21 cellular contexts compared by ENCODE assay signal in genomic region chr10:88911121-88911520, GRCh38. TPM values are rescaled to one million over a fixed set of nuclear protein-coding genes. Genes with fewer than 3 reads are reported as not detected.
"Had no signal": no experiment of that assay in that cellular context is flagged by ENCODE, and none has a peak within 500 bp of the region (broad histone marks: within the 10 kb centered on the region; RNA-seq: fewer than 3 reads in every experiment).

No MANE protein-coding gene starts in this region.

- ATAC-seq: activated CD8-positive, alpha-beta T cell treated with anti-CD3 and anti-CD28 coated beads, Interleukin-2, amount 10 ng/mL, durations not matched to agents 7 days and 5 days; activated naive CD4-positive, alpha-beta T cell treated with anti-CD3 and anti-CD28 coated beads, Interleukin-2, amount 50 U/mL, for 72 hours had no signal

- H3K27me3 Mint-ChIP-seq: activated B cell treated with CpG ODN at 0.5 μM for 24 hours had no signal

- H3K4me1 Mint-ChIP-seq: activated B cell treated with CpG ODN at 0.5 μM for 24 hours had no signal

- H3K9me3 Mint-ChIP-seq: activated B cell treated with CpG ODN at 0.5 μM for 24 hours; activated naive CD4-positive, alpha-beta T cell treated with anti-CD3 and anti-CD28 coated beads, Interleukin-2, amount 50 U/mL, for 72 hours had no signal

- DNase-seq: activated B cell treated with CpG ODN at 0.5 μM for 24 hours; activated CD4-positive, alpha-beta T cell treated with anti-CD3 and anti-CD28 coated beads for 4 hours; activated CD8-positive, alpha-beta memory T cell treated with anti-CD3 and anti-CD28 coated beads, Interleukin-2, amount 50 U/mL, for 48 hours; activated CD8-positive, alpha-beta T cell treated with anti-CD3 and anti-CD28 coated beads, Interleukin-2, amount 10 ng/mL, durations not matched to agents 7 days and 5 days; activated effector memory CD4-positive, alpha-beta T cell treated with anti-CD3 and anti-CD28 coated beads, Interleukin-2, amount 50 U/mL, for 16 hours; activated naive CD4-positive, alpha-beta T cell treated with Interleukin-2 at 50 U/mL for 16 hours; activated T-cell treated with anti-CD3 and anti-CD28 coated beads, Interleukin-2, amount 50 U/mL, for 1 hour; MM.1S; NCI-H1105; NCI-H1436; NCI-H1694 treated with DMSO at 0.1 percent for 48 hours; NCI-H2029 treated with DMSO at 0.1 percent for 48 hours; NCI-H345; NCI-H510A; NCI-H526 treated with DMSO at 0.1 percent for 48 hours; Peyer's patch; Right ventricle myocardium superior; SK-N-SH had no signal

- H3K4me3 Mint-ChIP-seq: activated B cell treated with CpG ODN at 0.5 μM for 24 hours; activated CD8-positive, alpha-beta T cell treated with anti-CD3 and anti-CD28 coated beads, Interleukin-2, amount 10 ng/mL, durations not matched to agents 7 days and 5 days had no signal

- H3K27ac Mint-ChIP-seq: activated B cell treated with CpG ODN at 0.5 μM for 24 hours; activated CD8-positive, alpha-beta T cell treated with anti-CD3 and anti-CD28 coated beads, Interleukin-2, amount 10 ng/mL, durations not matched to agents 7 days and 5 days; activated naive CD4-positive, alpha-beta T cell treated with anti-CD3 and anti-CD28 coated beads, Interleukin-2, amount 50 U/mL, for 72 hours had no signal

RNA-seq across cellular contexts. Expression of gene ANKRD22, which starts 59.5 kb away (rescaled TPM):
- total RNA-seq: activated B cell treated with CpG ODN at 0.5 μM for 24 hours, chondrocyte, Right ventricle myocardium superior, SJCRH30 had no signal
